Comparison of ENCODE assay signal across 16 cellular contexts in the genomic region with DNA sequence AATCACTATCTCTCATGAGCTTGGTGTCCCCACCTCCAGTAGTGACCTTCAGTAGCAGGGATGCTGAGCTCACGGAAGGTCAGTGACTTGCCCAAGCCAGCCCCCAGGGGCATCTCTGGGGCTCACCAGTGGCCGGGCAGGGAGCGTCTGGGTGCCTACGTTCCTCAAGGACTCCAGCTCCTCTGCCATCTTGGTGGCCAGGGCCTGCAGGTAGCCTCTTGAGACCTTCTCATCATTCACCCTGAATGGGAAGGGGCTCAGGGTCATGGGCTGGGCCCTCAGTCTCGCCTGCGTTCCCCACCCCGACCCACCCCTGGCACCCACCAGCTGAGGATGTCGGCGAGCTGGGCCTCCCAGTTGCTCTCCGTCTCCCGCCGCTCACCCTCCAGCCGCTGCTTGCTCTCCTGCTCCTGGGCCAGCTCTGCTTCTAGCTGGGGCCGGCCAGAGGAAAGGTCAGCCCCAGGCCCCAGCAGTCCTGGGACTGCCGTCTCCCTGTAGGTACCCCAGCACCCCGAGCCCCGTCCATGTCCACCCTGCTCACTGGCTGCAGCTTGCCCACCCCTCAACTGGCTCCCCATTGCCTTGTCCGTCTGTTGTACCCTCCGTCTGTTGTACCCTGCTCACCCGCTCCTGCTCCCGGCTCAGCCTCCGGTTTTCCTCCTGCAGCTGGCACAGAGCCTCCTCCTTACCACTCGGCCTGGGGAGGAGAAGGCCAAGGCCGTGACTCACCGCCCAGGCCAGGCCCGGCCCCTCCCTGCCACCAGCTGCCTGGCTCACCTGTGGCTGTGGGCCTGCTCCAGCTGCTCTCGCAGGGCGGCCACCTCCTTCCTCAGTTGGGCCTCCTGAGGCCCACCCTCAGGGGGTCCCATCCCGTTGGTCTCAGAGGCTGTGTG. TPM values are rescaled to one million over a fixed set of nuclear protein-coding genes. Genes with fewer than 3 reads are reported as not detected.
A peak's percentile ranks its signal among the peaks of the same experiment; 100 is the strongest.
DNase-seq lines count a peak whose midpoint lies in the region; ATAC-seq and TF ChIP-seq lines count a peak whose summit lies in the region.
"Had no signal": no experiment of that assay in that cellular context is flagged by ENCODE, and none has a peak within 500 bp of the region (broad histone marks: within the 10 kb centered on the region; RNA-seq: fewer than 3 reads in every experiment).

No MANE protein-coding gene starts in this region.

- TF ChIP-seq RAD21 in SK-N-SH (IDR thresholded peaks at IDR 0.05; ENCODE audit: low read length): no peak

- TF ChIP-seq CTCF in SK-N-SH (IDR thresholded peaks at IDR 0.05) (no peak), upper lobe of right lung (IDR thresholded peaks at IDR 0.05) (no peak)

- no peak overlapping the region for H3K9ac ChIP-seq in SK-N-SH

- no peak for TF ChIP-seq EP300 in SK-N-SH (IDR thresholded peaks at IDR 0.05; ENCODE audit: borderline replicate concordance in 1 of 2, low read depth in 1 of 2, low read length in 1 of 2)

- no peaks in the 10 kb centered on the region for H3K36me3 ChIP-seq in SK-N-SH (replicated peaks in 1 of 2; ENCODE audit: control insufficient read depth in 1 of 2, insufficient read depth in 2 of 2, low read length in 1 of 2)
- peaks cover 4% of the 10 kb centered on the region for H3K36me3 ChIP-seq in upper lobe of right lung
- H3K36me3 ChIP-seq: right lobe of liver had no signal

- no peak overlapping the region for H3K27ac ChIP-seq in SK-N-SH (ENCODE audit: low read depth in 2 of 2, low read length in 1 of 2)
- H3K27ac ChIP-seq in upper lobe of right lung: peak overlapping the region; percentile 30
- H3K27ac ChIP-seq: right lobe of liver had no signal

- WGBS in SK-N-SH (ENCODE audit: low lambda C conversion rate): 60% methylated on average over 22 of the region's 29 CpGs

- no peak overlapping the region for H3K4me3 ChIP-seq in SK-N-SH (ENCODE audit: low read depth in 2 of 2, low read length in 1 of 2)
- no peak overlapping the region for H3K4me3 ChIP-seq in upper lobe of right lung
- H3K4me3 ChIP-seq: right lobe of liver had no signal

- peak; percentile 70 to 73 for DNase-seq in SHP77 (lab: John Stamatoyannopoulos, UW)
- DNase-seq in SHP77 treated with DMSO at 0.1 percent for 48 hours (lab: John Stamatoyannopoulos, UW): no peak
- no peak for DNase-seq in SK-N-SH
- DNase-seq in iPS-NIHi11 (ENCODE audit: low spot score): peak; percentile 56
- peak; percentile 87 for DNase-seq in upper lobe of right lung
- no peak for DNase-seq in NCI-H146 treated with DMSO at 0.1 percent for 48 hours (lab: John Stamatoyannopoulos, UW; ENCODE audit: unreplicated experiment)
- no peak for DNase-seq in stimulated activated CD4-positive, alpha-beta T cell treated with anti-CD3 and anti-CD28 coated beads, Interleukin-2, amount 100 ng/mL, for 24 hours
- DNase-seq: activated B cell treated with CpG ODN at 0.5 μM for 24 hours; activated T-cell treated with anti-CD3 and anti-CD28 coated beads, Interleukin-2, amount 50 U/mL, for 48 hours; anterior cingulate cortex; DND-41; MM.1S; NCI-H510A; right lobe of liver; SIG-M5 had no signal

- peak overlapping the region; percentile 19; the same call in 1 of the 2 replicates for H3K4me2 ChIP-seq in SK-N-SH

- H4K20me1 ChIP-seq in SK-N-SH (ENCODE audit: insufficient read depth): no peaks in the 10 kb centered on the region

- no peak overlapping the region for H2AFZ ChIP-seq in SK-N-SH (ENCODE audit: low read depth)

- H3K4me1 ChIP-seq in SK-N-SH (ENCODE audit: control insufficient read depth in 1 of 2, insufficient read depth in 2 of 2, low read depth in 1 of 2, low read length in 1 of 2): peaks cover 0 to 5% of the 10 kb centered on the region in 2 experiments; a peak in 1 of 4 replicates
- H3K4me1 ChIP-seq in upper lobe of right lung: no peaks in the 10 kb centered on the region
- H3K4me1 ChIP-seq: right lobe of liver had no signal

- H3K9me3 ChIP-seq in SK-N-SH (no peaks in the 10 kb centered on the region), upper lobe of right lung (no peaks in the 10 kb centered on the region)
- H3K9me3 ChIP-seq: right lobe of liver had no signal

- ATAC-seq in upper lobe of right lung: peak; percentile 87
- ATAC-seq in GM21576 (IDR thresholded peaks at IDR 0.05; ENCODE audit: unreplicated experiment): no peak
- ATAC-seq: right lobe of liver had no signal

- H3K27me3 ChIP-seq in SK-N-SH (ENCODE audit: insufficient read depth) (no peaks in the 10 kb centered on the region), upper lobe of right lung (no peaks in the 10 kb centered on the region)
- H3K27me3 ChIP-seq: right lobe of liver had no signal

- intact Hi-C loops in upper lobe of right lung (cut with DNase I): no loop called here

- POLR2A ChIA-PET in SK-N-SH (lab: Yijun Ruan, JAX): no interaction called here

- no peaks in the 10 kb centered on the region for H3K79me2 ChIP-seq in SK-N-SH (ENCODE audit: insufficient read depth)

- no peaks in the 10 kb centered on the region for H3K9me2 ChIP-seq in SK-N-SH

- CTCF ChIA-PET in SK-N-SH (lab: Yijun Ruan, JAX): interaction anchor here (0.8 to 3.9 kb wide), 6 partner anchors 9 to 284 kb away, joined by 3 to 21 read pairs (median 8); a partner anchor contains a TSS

- no peaks in the 10 kb centered on the region for H3F3A ChIP-seq in SK-N-SH (replicated peaks; ENCODE audit: insufficient read depth)

TF ChIP-seq in SK-N-SH, 30 proteins besides CTCF, POLR2A, EP300 and RAD21:
- TF ChIP-seq RCOR1 (IDR thresholded peaks at IDR 0.05; ENCODE audit: low read length): no peak
- peak; percentile 86 for TF ChIP-seq FOSL2 (IDR thresholded peaks at IDR 0.05; ENCODE audit: borderline replicate concordance, low read depth)
- TF ChIP-seq NFIC (IDR thresholded peaks at IDR 0.05; ENCODE audit: borderline replicate concordance): peak; percentile 81
- TF ChIP-seq, protein P1, sequence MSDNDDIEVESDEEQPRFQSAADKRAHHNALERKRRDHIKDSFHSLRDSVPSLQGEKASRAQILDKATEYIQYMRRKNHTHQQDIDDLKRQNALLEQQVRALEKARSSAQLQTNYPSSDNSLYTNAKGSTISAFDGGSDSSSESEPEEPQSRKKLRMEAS (IDR thresholded peaks at IDR 0.05; ENCODE audit: low read depth): no peak
- no peak for TF ChIP-seq ELF1 (IDR thresholded peaks at IDR 0.05)
- no peak for TF ChIP-seq YY1 (IDR thresholded peaks at IDR 0.05; ENCODE audit: low read depth)
- TF ChIP-seq, protein P2, sequence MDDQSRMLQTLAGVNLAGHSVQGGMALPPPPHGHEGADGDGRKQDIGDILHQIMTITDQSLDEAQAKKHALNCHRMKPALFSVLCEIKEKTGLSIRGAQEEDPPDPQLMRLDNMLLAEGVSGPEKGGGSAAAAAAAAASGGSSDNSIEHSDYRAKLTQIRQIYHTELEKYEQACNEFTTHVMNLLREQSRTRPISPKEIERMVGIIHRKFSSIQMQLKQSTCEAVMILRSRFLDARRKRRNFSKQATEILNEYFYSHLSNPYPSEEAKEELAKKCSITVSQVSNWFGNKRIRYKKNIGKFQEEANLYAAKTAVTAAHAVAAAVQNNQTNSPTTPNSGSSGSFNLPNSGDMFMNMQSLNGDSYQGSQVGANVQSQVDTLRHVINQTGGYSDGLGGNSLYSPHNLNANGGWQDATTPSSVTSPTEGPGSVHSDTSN (IDR thresholded peaks at IDR 0.05): no peak
- TF ChIP-seq EZH2phosphoT487 (IDR thresholded peaks at IDR 0.05; ENCODE audit: borderline replicate concordance, low read depth): no peak
- peak; percentile 87 for TF ChIP-seq TCF12 (IDR thresholded peaks at IDR 0.05)
- TF ChIP-seq, protein P3, sequence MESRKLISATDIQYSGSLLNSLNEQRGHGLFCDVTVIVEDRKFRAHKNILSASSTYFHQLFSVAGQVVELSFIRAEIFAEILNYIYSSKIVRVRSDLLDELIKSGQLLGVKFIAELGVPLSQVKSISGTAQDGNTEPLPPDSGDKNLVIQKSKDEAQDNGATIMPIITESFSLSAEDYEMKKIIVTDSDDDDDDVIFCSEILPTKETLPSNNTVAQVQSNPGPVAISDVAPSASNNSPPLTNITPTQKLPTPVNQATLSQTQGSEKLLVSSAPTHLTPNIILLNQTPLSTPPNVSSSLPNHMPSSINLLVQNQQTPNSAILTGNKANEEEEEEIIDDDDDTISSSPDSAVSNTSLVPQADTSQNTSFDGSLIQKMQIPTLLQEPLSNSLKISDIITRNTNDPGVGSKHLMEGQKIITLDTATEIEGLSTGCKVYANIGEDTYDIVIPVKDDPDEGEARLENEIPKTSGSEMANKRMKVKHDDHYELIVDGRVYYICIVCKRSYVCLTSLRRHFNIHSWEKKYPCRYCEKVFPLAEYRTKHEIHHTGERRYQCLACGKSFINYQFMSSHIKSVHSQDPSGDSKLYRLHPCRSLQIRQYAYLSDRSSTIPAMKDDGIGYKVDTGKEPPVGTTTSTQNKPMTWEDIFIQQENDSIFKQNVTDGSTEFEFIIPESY (IDR thresholded peaks at IDR 0.05; ENCODE audit: borderline replicate concordance, low read depth): no peak

RNA-seq across cellular contexts. Expression of a gene that starts 9.5 kb away (rescaled TPM):
- 0.33 and 0.42 TPM in 2 replicates for polyA plus RNA-seq in SK-N-SH (2012; rRNA removed)
- 0.15 and 0.25 TPM in 2 replicates for polyA plus RNA-seq in SK-N-SH (2012; cell fraction: cytosol; rRNA removed)
- 1.00 and 1.3 TPM in 2 replicates for polyA plus RNA-seq in SK-N-SH (2012; cell fraction: nucleus; rRNA removed)
- total RNA-seq in upper lobe of right lung: 20.9 TPM

RNA-seq across cellular contexts. Expression of a gene that starts 24.6 kb away (rescaled TPM):
- polyA plus RNA-seq in SK-N-SH (2012; rRNA removed): 40.7 and 52.9 TPM in 2 replicates
- 17.3 and 26.9 TPM in 2 replicates for polyA plus RNA-seq in SK-N-SH (2012; cell fraction: cytosol; rRNA removed)
- polyA plus RNA-seq in SK-N-SH (2012; cell fraction: nucleus; rRNA removed): 101 and 105 TPM in 2 replicates
- 22.5 TPM for total RNA-seq in upper lobe of right lung

RNA-seq across cellular contexts. Expression of a gene that starts 32.0 kb away (rescaled TPM):
- 17.4 and 20.0 TPM in 2 replicates for polyA plus RNA-seq in SK-N-SH (2012; rRNA removed)
- 6.5 and 10.8 TPM in 2 replicates for polyA plus RNA-seq in SK-N-SH (2012; cell fraction: cytosol; rRNA removed)
- 52.1 and 63.7 TPM in 2 replicates for polyA plus RNA-seq in SK-N-SH (2012; cell fraction: nucleus; rRNA removed)
- 28.9 TPM for total RNA-seq in upper lobe of right lung

RNA-seq across cellular contexts. Expression of a gene that starts 43.5 kb away (rescaled TPM):
- polyA plus RNA-seq in SK-N-SH (2012; rRNA removed): 57.6 and 93.3 TPM in 2 replicates
- polyA plus RNA-seq in SK-N-SH (2012; cell fraction: cytosol; rRNA removed): 34.4 and 51.6 TPM in 2 replicates
- 104 and 118 TPM in 2 replicates for polyA plus RNA-seq in SK-N-SH (2012; cell fraction: nucleus; rRNA removed)
- 94.6 TPM for total RNA-seq in upper lobe of right lung

RNA-seq across cellular contexts. Expression of a gene that starts 56.6 kb away (rescaled TPM):
- polyA plus RNA-seq in SK-N-SH (2012; rRNA removed): 59.4 and 66.3 TPM in 2 replicates
- polyA plus RNA-seq in SK-N-SH (2012; cell fraction: cytosol; rRNA removed): 60.8 and 62.6 TPM in 2 replicates
- polyA plus RNA-seq in SK-N-SH (2012; cell fraction: nucleus; rRNA removed): 316 TPM in 2 replicates
- total RNA-seq in upper lobe of right lung: 294 TPM

Comparison
In these comparisons a context has a peak if more than half of its experiments do, and no peak if none do; other contexts are left out.
1. DNase-seq: peak in SHP77 (2 of 2), iPS-NIHi11 (single experiment) and upper lobe of right lung (single experiment); none in SHP77 treated with DMSO at 0.1 percent for 48 hours (single experiment), SK-N-SH (single experiment), NCI-H146 treated with DMSO at 0.1 percent for 48 hours (single experiment) and stimulated activated CD4-positive, alpha-beta T cell treated with anti-CD3 and anti-CD28 coated beads, Interleukin-2, amount 100 ng/mL, for 24 hours (0 of 2).